8 cellular contexts compared by ENCODE assay signal in the genomic region with DNA sequence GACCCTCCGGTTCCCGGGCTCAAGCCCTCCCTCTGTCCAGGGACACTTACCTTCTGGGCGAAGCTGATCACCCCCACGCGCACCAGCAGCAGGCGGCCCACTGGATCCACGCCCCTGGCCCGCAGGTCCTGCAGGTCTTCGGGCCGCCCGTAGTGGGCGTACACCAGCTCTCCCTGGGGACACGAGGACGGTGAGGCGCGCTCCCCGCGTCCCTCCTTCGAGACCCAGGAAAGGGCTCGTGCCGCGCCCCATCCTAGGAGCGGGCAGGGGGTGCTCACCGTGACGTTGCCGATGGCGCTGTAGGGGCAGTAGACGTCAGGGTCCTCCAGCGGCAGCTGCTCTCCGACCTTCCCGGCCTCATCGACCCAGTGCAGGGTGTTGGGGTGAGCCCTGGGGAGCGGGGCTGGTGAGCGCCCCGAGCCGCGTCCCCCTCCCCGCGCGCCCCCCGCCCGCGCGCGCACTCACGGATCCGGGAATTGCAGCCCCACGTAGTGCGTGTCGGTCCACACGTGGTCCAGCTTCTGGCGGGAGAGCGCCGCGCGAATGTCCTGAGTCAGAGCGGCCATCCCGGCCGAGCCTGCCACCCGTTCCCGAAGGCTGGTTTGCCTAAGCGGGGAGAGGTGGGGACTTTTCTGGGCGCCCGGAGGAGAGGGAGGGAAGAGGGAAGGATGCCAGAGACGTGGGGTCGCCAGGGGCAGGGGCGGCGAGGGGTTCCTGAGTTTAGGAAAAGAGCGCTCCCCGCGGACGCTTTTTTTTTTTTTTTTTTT. TPM values are rescaled to one million over a fixed set of nuclear protein-coding genes. Genes with fewer than 3 reads are reported as not detected.
DNase-seq lines count a peak whose midpoint lies in the region; ATAC-seq, FAIRE-seq and TF ChIP-seq lines count a peak whose summit lies in the region.

No MANE protein-coding gene starts in this region.

- TF ChIP-seq EP300 in K562 (IDR thresholded peaks at IDR 0.05; ENCODE audit: low read length) = no peak

- peaks cover 23% of the 10 kb centered on the region for H3K79me2 ChIP-seq in K562 (ENCODE audit: control insufficient read depth, insufficient read depth, low read length)

- TF ChIP-seq RAD21 in K562 (CRISPR knock-in tag; conservative IDR thresholded peaks at IDR 0.05 in 1 of 2, IDR thresholded peaks at IDR 0.05 in 1 of 2) = no peak

- POLR2A ChIA-PET in K562 (lab: Yijun Ruan, JAX) = interaction anchor here (0.7 to 1.4 kb wide), 2 partner anchors 21 to 382 kb away, joined by 3 to 5 read pairs; partner anchors contain the start of gene MOSPD3

- no peak overlapping the region for H3K9ac ChIP-seq in K562 (ENCODE audit: insufficient read depth in 1 of 2, low read depth in 2 of 2, low read length in 2 of 2)

- TF ChIP-seq CTCF in GM12873 (IDR thresholded peaks at IDR 0.05; ENCODE audit: insufficient read depth, low read depth, low read length, missing control alignments) (peak; percentile 66), K562 (IDR thresholded peaks at IDR 0.05 in 2 of 3, conservative IDR thresholded peaks at IDR 0.05 in 1 of 3; ENCODE audit: insufficient read depth in 2 of 3, low read depth in 1 of 3, low read length in 3 of 3) (peak in 2 of 3 experiments; percentile 14 to 21; a peak in 1 of 6 replicates)

- no peak overlapping the region for H3K4me2 ChIP-seq in K562 (ENCODE audit: insufficient read depth, low read length)

- in situ Hi-C loops in K562 (cut with MboI) = no loop called here

- ATAC-seq in K562 (no peak), GM21619 (IDR thresholded peaks at IDR 0.05; ENCODE audit: unreplicated experiment) (no peak)

- H3K36me3 ChIP-seq in K562 (ENCODE audit: control insufficient read depth, insufficient read depth, low read length) = peaks cover 67% of the 10 kb centered on the region

- intact Hi-C loops in K562 (cut with micrococcal nuclease) = no loop called here

- DNase-seq in HT-29 (ENCODE audit: low spot score) = peak; percentile 56
- DNase-seq in T-helper 1 cell = peak; percentile 45 to 72 (median 49)
- peak in 1 of 4 experiments; percentile 41 for DNase-seq in K562 (ENCODE audit: extremely low read depth in 1 of 4, low spot score in 3 of 4)
- DNase-seq in kidney tubule cell (ENCODE audit: low spot score) = peak; percentile 43
- peak; percentile 28 to 67 (median 47) for DNase-seq in stimulated activated CD4-positive, alpha-beta T cell treated with anti-CD3 and anti-CD28 coated beads, TNF-alpha, amount 100 ng/mL, for 24 hours (ENCODE audit: low read depth in 3 of 3)
- DNase-seq in ureter (ENCODE audit: low spot score) = no peak

- H3K27ac ChIP-seq in K562 (ENCODE audit: extremely low read depth, low read depth, low read length) = no peak overlapping the region

- TF ChIP-seq POLR2A in K562 (conservative IDR thresholded peaks at IDR 0.05) = no peak

- H3K27me3 ChIP-seq in K562 (ENCODE audit: control insufficient read depth in 2 of 2, insufficient read depth in 2 of 2, low read length in 2 of 2) = no peaks in the 10 kb centered on the region

- no peaks in the 10 kb centered on the region for H3K9me1 ChIP-seq in K562 (ENCODE audit: control insufficient read depth, insufficient read depth, low read length)

- CTCF ChIA-PET in K562 (lab: Yijun Ruan, JAX; ENCODE audit: low intra/inter-chr PET ratio) = no interaction called here

- no peaks in the 10 kb centered on the region; the same call in 1 of the 2 replicates for H4K20me1 ChIP-seq in K562 (replicated peaks; ENCODE audit: control insufficient read depth, insufficient read depth, low read length)

- H2AFZ ChIP-seq in K562 (ENCODE audit: low read depth, low read length) = no peak overlapping the region

- BruUV-seq in K562 (replicated peaks; lab: Mats Ljungman, UMichigan) = no TSS peak

- no peak for FAIRE-seq in K562 (lab: Jason Lieb, UNC)

- WGBS in K562 (ENCODE audit: insufficient coverage, low coverage, missing lambda C conversion rate) = 97% methylated on average over 40 of the region's 72 CpGs

- no peak overlapping the region for H3K4me3 ChIP-seq in K562

- H3K9me3 ChIP-seq in K562 (replicated peaks; ENCODE audit: control insufficient read depth, insufficient read depth, low read depth, low read length) = no peaks in the 10 kb centered on the region

- peaks cover 0 to 14% of the 10 kb centered on the region in 2 experiments; a peak in 2 of 5 replicates for H3K4me1 ChIP-seq in K562 (replicated peaks in 1 of 2; ENCODE audit: control insufficient read depth in 2 of 2, insufficient read depth in 2 of 2, low read length in 2 of 2)

RNA-seq across cellular contexts. Expression of gene TFR2, which starts 8.2 kb away (rescaled TPM):
- total RNA-seq in HT-29 (2014; rRNA removed; shearing (Covaris generic)) = 1.2 and 1.7 TPM in 2 replicates
- total RNA-seq in K562 (2011; cell fraction: chromatin; rRNA removed; ENCODE audit: low replicate concordance) = 166 and 461 TPM in 2 replicates
- total RNA-seq in K562 (2011; cell fraction: nucleolus; rRNA removed) = 349 and 384 TPM in 2 replicates
- 215 and 227 TPM in 2 replicates for total RNA-seq in K562 (2011; cell fraction: nucleoplasm; rRNA removed)
- total RNA-seq in K562 (2014; rRNA removed) (71.6 and 92.0 TPM in 2 replicates), K562 (2014; rRNA removed; fragmentation: Illumina TruSeq; extraction: Trizol) (16.3 and 21.7 TPM in 2 replicates), K562 (2015; rRNA removed; fragmentation: Illumina TruSeq; extraction: Trizol) (40.8 and 44.0 TPM in 2 replicates), K562 (2021) (121 and 123 TPM in 2 replicates), ureter (2.2 TPM)
- polyA plus RNA-seq in K562 (2011; rRNA removed) (51.1 and 65.2 TPM in 2 replicates), K562 (2014; fragmentation: Illumina TruSeq; extraction: Trizol) (55.3 and 63.5 TPM in 2 replicates), K562 (2014; fragmentation: Nextera tagmentation; extraction: Ambion mirVana) (1 to 10 TPM; 3.8 to 4.7 TPM), K562 (2014; rRNA removed) (82.0 and 88.6 TPM in 2 replicates)
- 41.2 and 121 TPM in 2 replicates for polyA plus RNA-seq in K562 (2011; cell fraction: cytosol; rRNA removed)
- polyA plus RNA-seq in K562 (2011; cell fraction: nucleus; rRNA removed) = 267 and 470 TPM in 2 replicates
- 124 and 131 TPM in 2 replicates for polyA plus RNA-seq in K562 (2012)
- polyA minus RNA-seq in K562 (2011; rRNA and poly(A)+ RNA removed) = 12.8 and 26.7 TPM in 2 replicates
- polyA minus RNA-seq in K562 (2011; cell fraction: cytosol; rRNA and poly(A)+ RNA removed) = 58.1 and 69.5 TPM in 2 replicates
- 62.4 and 89.8 TPM in 2 replicates for polyA minus RNA-seq in K562 (2011; cell fraction: nucleus; rRNA and poly(A)+ RNA removed)

RNA-seq across cellular contexts. Expression of gene MOSPD3, which starts 20.8 kb away (rescaled TPM):
- total RNA-seq in HT-29 (2014; rRNA removed; shearing (Covaris generic)) = 16.4 and 18.4 TPM in 2 replicates
- 7.4 and 17.6 TPM in 2 replicates for total RNA-seq in K562 (2011; cell fraction: chromatin; rRNA removed; ENCODE audit: low replicate concordance)
- 17.5 and 20.3 TPM in 2 replicates for total RNA-seq in K562 (2011; cell fraction: nucleolus; rRNA removed)
- total RNA-seq in K562 (2011; cell fraction: nucleoplasm; rRNA removed) = 13.9 and 15.0 TPM in 2 replicates
- total RNA-seq in K562 (2014; rRNA removed) (7.3 and 18.3 TPM in 2 replicates), K562 (2014; rRNA removed; fragmentation: Illumina TruSeq; extraction: Trizol) (3.4 and 4.3 TPM in 2 replicates), K562 (2015; rRNA removed; fragmentation: Illumina TruSeq; extraction: Trizol) (5.8 and 6.9 TPM in 2 replicates), K562 (2021) (29.0 and 32.1 TPM in 2 replicates), ureter (18.0 TPM)
- polyA plus RNA-seq in K562 (2011; rRNA removed) (9.1 and 18.6 TPM in 2 replicates), K562 (2014; fragmentation: Illumina TruSeq; extraction: Trizol) (15.3 and 27.4 TPM in 2 replicates), K562 (2014; fragmentation: Nextera tagmentation; extraction: Ambion mirVana) (1 to 10 TPM; 1.4 to 2.6 TPM), K562 (2014; rRNA removed) (14.1 and 15.0 TPM in 2 replicates)
- 8.8 and 23.5 TPM in 2 replicates for polyA plus RNA-seq in K562 (2011; cell fraction: cytosol; rRNA removed)
- polyA plus RNA-seq in K562 (2011; cell fraction: nucleus; rRNA removed) = 23.6 and 37.0 TPM in 2 replicates
- 26.6 and 27.6 TPM in 2 replicates for polyA plus RNA-seq in K562 (2012)
- polyA minus RNA-seq in K562 (2011; rRNA and poly(A)+ RNA removed) = 2.5 and 3.4 TPM in 2 replicates
- polyA minus RNA-seq in K562 (2011; cell fraction: cytosol; rRNA and poly(A)+ RNA removed) = 5.8 and 6.3 TPM in 2 replicates
- 8.1 and 8.6 TPM in 2 replicates for polyA minus RNA-seq in K562 (2011; cell fraction: nucleus; rRNA and poly(A)+ RNA removed)

RNA-seq across cellular contexts. Expression of gene ACTL6B, which starts 23.1 kb away (rescaled TPM):
- total RNA-seq in HT-29 (2014; rRNA removed; shearing (Covaris generic)) = 0.13 TPM in 1 of 2 replicates, not detected in the other
- not detected in 2 replicates for total RNA-seq in K562 (2011; cell fraction: chromatin; rRNA removed; ENCODE audit: low replicate concordance)
- not detected in 2 replicates for total RNA-seq in K562 (2011; cell fraction: nucleolus; rRNA removed)
- not detected in 2 replicates for total RNA-seq in K562 (2011; cell fraction: nucleoplasm; rRNA removed)
- total RNA-seq in K562 (2014; rRNA removed) (not detected in 2 replicates), K562 (2014; rRNA removed; fragmentation: Illumina TruSeq; extraction: Trizol) (not detected in 2 replicates), K562 (2015; rRNA removed; fragmentation: Illumina TruSeq; extraction: Trizol) (not detected in 2 replicates), K562 (2021) (not detected in 2 replicates), ureter (not detected)
- polyA plus RNA-seq in K562 (2011; rRNA removed) (not detected in 2 replicates), K562 (2014; fragmentation: Illumina TruSeq; extraction: Trizol) (not detected in 2 replicates), K562 (2014; fragmentation: Nextera tagmentation; extraction: Ambion mirVana) (not detected), K562 (2014; rRNA removed) (not detected in 2 replicates)
- polyA plus RNA-seq in K562 (2011; cell fraction: cytosol; rRNA removed) = not detected in 2 replicates
- polyA plus RNA-seq in K562 (2011; cell fraction: nucleus; rRNA removed) = not detected in 2 replicates
- polyA plus RNA-seq in K562 (2012) = not detected in 2 replicates
- polyA minus RNA-seq in K562 (2011; rRNA and poly(A)+ RNA removed) = not detected in 2 replicates
- polyA minus RNA-seq in K562 (2011; cell fraction: cytosol; rRNA and poly(A)+ RNA removed) = not detected in 2 replicates
- not detected in 2 replicates for polyA minus RNA-seq in K562 (2011; cell fraction: nucleus; rRNA and poly(A)+ RNA removed)

RNA-seq across cellular contexts. Expression of gene PCOLCE, which starts 31.0 kb away (rescaled TPM):
- total RNA-seq in HT-29 (2014; rRNA removed; shearing (Covaris generic)) = 4.7 and 5.2 TPM in 2 replicates
- 11.5 and 28.7 TPM in 2 replicates for total RNA-seq in K562 (2011; cell fraction: chromatin; rRNA removed; ENCODE audit: low replicate concordance)
- 29.5 and 34.2 TPM in 2 replicates for total RNA-seq in K562 (2011; cell fraction: nucleolus; rRNA removed)
- 23.0 and 24.9 TPM in 2 replicates for total RNA-seq in K562 (2011; cell fraction: nucleoplasm; rRNA removed)
- total RNA-seq in K562 (2014; rRNA removed) (13.5 and 14.1 TPM in 2 replicates), K562 (2014; rRNA removed; fragmentation: Illumina TruSeq; extraction: Trizol) (3.8 and 4.5 TPM in 2 replicates), K562 (2015; rRNA removed; fragmentation: Illumina TruSeq; extraction: Trizol) (8.9 and 10.0 TPM in 2 replicates), K562 (2021) (32.4 and 33.9 TPM in 2 replicates), ureter (76.4 TPM)
- polyA plus RNA-seq in K562 (2011; rRNA removed) (5.0 and 11.8 TPM in 2 replicates), K562 (2014; fragmentation: Illumina TruSeq; extraction: Trizol) (30.4 and 31.8 TPM in 2 replicates), K562 (2014; fragmentation: Nextera tagmentation; extraction: Ambion mirVana) (1 to 10 TPM; 5.2 to 5.4 TPM), K562 (2014; rRNA removed) (28.0 and 28.6 TPM in 2 replicates)
- polyA plus RNA-seq in K562 (2011; cell fraction: cytosol; rRNA removed) = 9.0 and 11.0 TPM in 2 replicates
- 59.3 and 94.1 TPM in 2 replicates for polyA plus RNA-seq in K562 (2011; cell fraction: nucleus; rRNA removed)
- 21.8 and 34.6 TPM in 2 replicates for polyA plus RNA-seq in K562 (2012)
- polyA minus RNA-seq in K562 (2011; rRNA and poly(A)+ RNA removed) = 1.6 and 2.0 TPM in 2 replicates
- 5.7 and 10.1 TPM in 2 replicates for polyA minus RNA-seq in K562 (2011; cell fraction: cytosol; rRNA and poly(A)+ RNA removed)
- 7.3 and 10.7 TPM in 2 replicates for polyA minus RNA-seq in K562 (2011; cell fraction: nucleus; rRNA and poly(A)+ RNA removed)

RNA-seq across cellular contexts. Expression of gene GNB2, which starts 40.4 kb away (rescaled TPM):
- total RNA-seq in HT-29 (2014; rRNA removed; shearing (Covaris generic)) = 272 and 317 TPM in 2 replicates
- 52.2 and 165 TPM in 2 replicates for total RNA-seq in K562 (2011; cell fraction: chromatin; rRNA removed; ENCODE audit: low replicate concordance)
- total RNA-seq in K562 (2011; cell fraction: nucleolus; rRNA removed) = 119 and 144 TPM in 2 replicates
- 70.5 and 76.0 TPM in 2 replicates for total RNA-seq in K562 (2011; cell fraction: nucleoplasm; rRNA removed)
- total RNA-seq in K562 (2014; rRNA removed) (125 and 171 TPM in 2 replicates), K562 (2014; rRNA removed; fragmentation: Illumina TruSeq; extraction: Trizol) (25.4 and 37.1 TPM in 2 replicates), K562 (2015; rRNA removed; fragmentation: Illumina TruSeq; extraction: Trizol) (74.1 and 78.5 TPM in 2 replicates), K562 (2021) (320 and 323 TPM in 2 replicates), ureter (225 TPM)
- polyA plus RNA-seq in K562 (2011; rRNA removed) (83.8 and 104 TPM in 2 replicates), K562 (2014; fragmentation: Illumina TruSeq; extraction: Trizol) (212 and 251 TPM in 2 replicates), K562 (2014; fragmentation: Nextera tagmentation; extraction: Ambion mirVana) (1 to 10 TPM in 1 of 2 experiments, under 1 TPM in 1; 0.65 to 5.2 TPM), K562 (2014; rRNA removed) (189 and 193 TPM in 2 replicates)
- polyA plus RNA-seq in K562 (2011; cell fraction: cytosol; rRNA removed) = 142 and 275 TPM in 2 replicates
- polyA plus RNA-seq in K562 (2011; cell fraction: nucleus; rRNA removed) = 125 and 179 TPM in 2 replicates
- 243 and 314 TPM in 2 replicates for polyA plus RNA-seq in K562 (2012)
- 21.4 and 50.9 TPM in 2 replicates for polyA minus RNA-seq in K562 (2011; rRNA and poly(A)+ RNA removed)
- polyA minus RNA-seq in K562 (2011; cell fraction: cytosol; rRNA and poly(A)+ RNA removed) = 89.4 and 98.0 TPM in 2 replicates
- polyA minus RNA-seq in K562 (2011; cell fraction: nucleus; rRNA and poly(A)+ RNA removed) = 23.0 and 27.4 TPM in 2 replicates
